In the genomic region with DNA sequence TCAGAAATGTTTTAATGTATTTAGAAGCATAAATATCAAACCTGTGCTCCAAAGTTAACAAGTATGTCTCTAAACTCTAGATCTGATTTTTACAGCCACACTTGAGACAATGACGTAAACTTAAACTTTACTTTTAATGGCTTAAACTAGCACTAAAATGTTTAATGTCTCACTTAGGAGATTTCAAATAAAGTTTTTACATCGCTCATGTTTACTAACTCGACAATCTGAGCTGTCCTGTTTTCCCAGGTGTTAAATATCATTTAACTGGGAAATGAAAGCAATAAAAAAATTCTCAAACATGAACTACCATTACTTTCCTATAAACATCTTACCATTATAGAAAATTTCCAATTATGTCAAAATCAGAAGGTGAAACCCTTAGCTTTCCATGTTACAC, we compare ENCODE assay signal across 22 cellular contexts.
"Had no signal": no experiment of that assay in that cellular context is flagged by ENCODE, and none has a peak within 500 bp of the region (broad histone marks: within the 10 kb centered on the region; RNA-seq: fewer than 3 reads in every experiment).

No MANE protein-coding gene starts in this region.

- H2AFZ ChIP-seq: PC-9 had no signal

- H3K9me3 ChIP-seq: Peyer's patch, SJCRH30 had no signal

- H3K4me3 ChIP-seq: PC-9, Peyer's patch, SJCRH30 had no signal

- H3K4me1 ChIP-seq: Peyer's patch, SJCRH30 had no signal

- H3K27me3 ChIP-seq: Peyer's patch, SJCRH30 had no signal

- ATAC-seq: Right ventricle myocardium inferior, SK-N-SH treated with all-trans-retinoic acid at 6 μM for 48 hours had no signal

- H3K27ac ChIP-seq: PC-9, Peyer's patch, SJCRH30 had no signal

- H3K4me2 ChIP-seq: PC-9 had no signal

- DNase-seq: IMR-90, Karpas-422, KG1, MM.1S, NCI-H1092 treated with DMSO at 0.1 percent for 48 hours, NCI-H1436, NCI-H187, NCI-H2029, NCI-H2081 treated with DMSO at 0.1 percent for 48 hours, NCI-H2171, NCI-H226, NCI-H446, NCI-H510A, NCI-H524 treated with DMSO at 0.1 percent for 48 hours, NCI-H69, NCI-H774, PC-9, Peyer's patch, SHP77 treated with DMSO at 0.1 percent for 48 hours, SJCRH30 had no signal
